In genomic region chr4:106806158-106806797, GRCh38 we compare ENCODE assay signal across 3 cellular contexts.
A peak's percentile ranks its signal among the peaks of the same experiment; 100 is the strongest.
TF ChIP-seq lines count a peak whose summit lies in the region.

No MANE protein-coding gene starts in this region.

TF ChIP-seq in SK-N-SH treated with all-trans-retinoic acid at 6 μM for 48 hours, 23 proteins besides CTCF, POLR2A, EP300 and RAD21 (continued from another document):
- TF ChIP-seq CREB5 (CRISPR knock-in tag; IDR thresholded peaks at IDR 0.05; ENCODE audit: low read depth) (no peak), POU6F1 (CRISPR knock-in tag; IDR thresholded peaks at IDR 0.05; ENCODE audit: borderline replicate concordance, low read depth) (no peak), PPARA (CRISPR knock-in tag; IDR thresholded peaks at IDR 0.05; ENCODE audit: borderline replicate concordance) (no peak), OSR1 (CRISPR knock-in tag; IDR thresholded peaks at IDR 0.05) (no peak), TCF4 (CRISPR knock-in tag; IDR thresholded peaks at IDR 0.05; ENCODE audit: borderline replicate concordance) (no peak), ESRRG (CRISPR knock-in tag; IDR thresholded peaks at IDR 0.05) (no peak), CSDC2 (CRISPR knock-in tag; IDR thresholded peaks at IDR 0.05) (no peak)
TF ChIP-seq in SK-N-SH treated with all-trans-retinoic acid at 6 μM for 48 hours: peak in this region for 0.

TF ChIP-seq in endothelial cell of umbilical vein, 7 proteins besides CTCF, POLR2A, EP300 and RAD21 (continued from another document):
- no peak for TF ChIP-seq MAX (IDR thresholded peaks at IDR 0.05; ENCODE audit: insufficient read depth, insufficient read length)
- no peak for TF ChIP-seq MYC (IDR thresholded peaks at IDR 0.05; ENCODE audit: low read depth, low read length)
- peak; percentile 11 for TF ChIP-seq JUN (IDR thresholded peaks at IDR 0.05; ENCODE audit: borderline replicate concordance, insufficient read depth, insufficient read length, low read depth)
- no peak for TF ChIP-seq POLR2AphosphoS5 (IDR thresholded peaks at IDR 0.05; ENCODE audit: insufficient read depth, low read depth, low read length)

TF ChIP-seq in GM23338, 12 proteins besides CTCF, POLR2A, EP300 and RAD21 (continued from another document):
- TF ChIP-seq ZNF462 (CRISPR knock-in tag; IDR thresholded peaks at IDR 0.05) (no peak), CREB1 (CRISPR knock-in tag; IDR thresholded peaks at IDR 0.05; ENCODE audit: low read depth) (no peak), ZNF114 (CRISPR knock-in tag; IDR thresholded peaks at IDR 0.05) (no peak), POLR2AphosphoS5 (IDR thresholded peaks at IDR 0.05; ENCODE audit: low read depth) (no peak), JUNB (IDR thresholded peaks at IDR 0.05; ENCODE audit: unreplicated experiment) (no peak)
